In the genomic region with DNA sequence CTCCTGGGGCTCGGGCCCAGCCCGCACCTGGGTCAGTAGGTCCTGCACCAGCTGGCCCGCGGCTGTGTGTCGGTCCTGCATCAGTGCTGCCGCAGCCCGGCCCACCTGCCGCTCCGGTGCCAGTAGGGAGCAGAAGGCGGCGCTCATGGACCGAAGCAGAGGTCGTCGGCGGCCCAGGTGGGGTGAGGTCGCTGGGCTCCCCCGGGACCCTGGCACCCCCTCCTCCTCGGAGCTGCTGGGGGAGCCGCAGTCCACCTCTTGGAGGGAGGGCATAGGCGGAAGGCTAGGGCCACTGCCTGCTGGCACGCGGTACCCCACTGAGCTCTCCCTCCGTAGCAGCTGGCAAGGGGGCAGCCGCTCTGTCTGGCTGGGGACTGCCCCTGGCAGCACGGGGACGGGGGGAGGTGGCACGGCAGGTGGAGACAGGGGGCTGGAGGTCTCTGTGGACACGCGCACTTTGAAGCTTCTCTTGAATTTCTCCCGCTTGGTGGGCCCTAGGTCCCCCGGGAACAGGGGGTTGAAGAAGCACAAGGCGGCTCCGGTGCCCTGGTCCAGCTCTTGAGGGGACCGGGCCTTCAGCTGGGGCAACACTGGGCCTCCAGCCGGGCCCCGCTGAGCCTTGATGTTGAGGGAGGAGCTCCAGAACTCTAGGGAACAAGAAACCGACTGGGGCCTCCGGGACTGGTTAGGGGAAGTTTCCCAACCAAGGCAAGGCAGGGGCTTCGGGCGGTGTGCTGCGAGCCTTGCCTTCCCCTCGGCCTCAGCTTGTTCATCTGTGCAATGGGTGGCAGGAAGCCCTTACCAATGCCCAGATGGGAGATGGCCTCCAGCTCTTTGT, we compare ENCODE assay signal across 6 cellular contexts. TPM values are rescaled to one million over a fixed set of nuclear protein-coding genes. Genes with fewer than 3 reads are reported as not detected.
DNase-seq lines count a peak whose midpoint lies in the region; ATAC-seq and TF ChIP-seq lines count a peak whose summit lies in the region.

No MANE protein-coding gene starts in this region.

- H3K4ac ChIP-seq in mesenchymal stem cell (ENCODE audit: low read depth in 1 of 2, low read length in 2 of 2) = peak overlapping the region; percentile 90 to 94

- peak overlapping the region; percentile 68 for H3K4me2 ChIP-seq in mesenchymal stem cell (ENCODE audit: low read length, poor library complexity, severe bottlenecking)

- peaks cover 12% of the 10 kb centered on the region for H3K4me1 Mint-ChIP-seq in activated T-helper 17 cell treated with anti-CD3 and anti-CD28 coated beads, Interleukin-2, amount 50 U/mL, for 72 hours

- peaks cover 26% of the 10 kb centered on the region for H3K36me3 Mint-ChIP-seq in activated T-helper 17 cell treated with anti-CD3 and anti-CD28 coated beads, Interleukin-2, amount 50 U/mL, for 72 hours (ENCODE audit: low read depth)

- no peak for TF ChIP-seq CTCF in GM20000 (IDR thresholded peaks at IDR 0.05; ENCODE audit: extremely low read depth, missing control alignments)

- H2BK120ac ChIP-seq in mesenchymal stem cell (ENCODE audit: low read depth, low read length) = peak overlapping the region; percentile 78

- no peak overlapping the region for H3K23ac ChIP-seq in mesenchymal stem cell (ENCODE audit: low read length in 2 of 2)

- no peak for ATAC-seq in activated T-helper 17 cell treated with anti-CD3 and anti-CD28 coated beads, Interleukin-2, amount 50 U/mL, for 72 hours (replicated peaks)
- ATAC-seq in HG03469 (IDR thresholded peaks at IDR 0.05; ENCODE audit: unreplicated experiment) (no peak), GM21786 (IDR thresholded peaks at IDR 0.05; ENCODE audit: unreplicated experiment) (no peak)

- H3K18ac ChIP-seq in mesenchymal stem cell (ENCODE audit: low read depth in 1 of 2, low read length in 2 of 2) = peak overlapping the region; percentile 97 to 99

- H3K36me3 ChIP-seq in mesenchymal stem cell (ENCODE audit: control insufficient read depth in 1 of 2, insufficient read depth in 2 of 2, low read depth in 1 of 2, low read length in 2 of 2) = peaks cover 52 to 69% of the 10 kb centered on the region in 2 experiments

- peak; percentile 62 for DNase-seq in GM20000 (ENCODE audit: low spot score)
- DNase-seq in mesenchymal stem cell = peak; percentile 42
- DNase-seq in NCI-H526 (lab: John Stamatoyannopoulos, UW) = no peak

- peak overlapping the region in 1 of 2 experiments; percentile 26 for H2BK12ac ChIP-seq in mesenchymal stem cell (ENCODE audit: low read length in 2 of 2)

- WGBS in mesenchymal stem cell = 81% methylated on average over 42 of the region's 42 CpGs

- peak overlapping the region; percentile 71 for H2BK15ac ChIP-seq in mesenchymal stem cell (ENCODE audit: low read depth, poor library complexity, severe bottlenecking)

- no peaks in the 10 kb centered on the region for H3K9me3 Mint-ChIP-seq in activated T-helper 17 cell treated with anti-CD3 and anti-CD28 coated beads, Interleukin-2, amount 50 U/mL, for 72 hours

- H3K4me1 ChIP-seq in mesenchymal stem cell (ENCODE audit: control insufficient read depth, insufficient read depth, low read depth, low read length) = peaks cover 68% of the 10 kb centered on the region

- peak overlapping the region; percentile 62 for H3K27ac Mint-ChIP-seq in activated T-helper 17 cell treated with anti-CD3 and anti-CD28 coated beads, Interleukin-2, amount 50 U/mL, for 72 hours

- H3K27me3 ChIP-seq in mesenchymal stem cell (ENCODE audit: control insufficient read depth in 1 of 2, insufficient read depth in 1 of 2, low read length in 2 of 2) = no peaks in the 10 kb centered on the region

- no peaks in the 10 kb centered on the region for H3K9me3 ChIP-seq in mesenchymal stem cell (ENCODE audit: control insufficient read depth, low read length)

- H2AFZ ChIP-seq in mesenchymal stem cell (ENCODE audit: low read depth, low read length) = no peak overlapping the region

- H3K79me1 ChIP-seq in mesenchymal stem cell (replicated peaks; ENCODE audit: low read length, poor library complexity, severe bottlenecking) = peaks cover 22% of the 10 kb centered on the region

- H4K8ac ChIP-seq in mesenchymal stem cell (ENCODE audit: low read length) = peak overlapping the region; percentile 73

- H3K27me3 Mint-ChIP-seq in activated T-helper 17 cell treated with anti-CD3 and anti-CD28 coated beads, Interleukin-2, amount 50 U/mL, for 72 hours = no peaks in the 10 kb centered on the region

- H3K4me3 Mint-ChIP-seq in activated T-helper 17 cell treated with anti-CD3 and anti-CD28 coated beads, Interleukin-2, amount 50 U/mL, for 72 hours = peak overlapping the region; percentile 39

- peak overlapping the region; percentile 68 to 85 for H3K4me3 ChIP-seq in mesenchymal stem cell (ENCODE audit: insufficient read depth in 1 of 2, low read depth in 1 of 2, low read length in 2 of 2)

- H4K91ac ChIP-seq in mesenchymal stem cell (ENCODE audit: low read length) = peak overlapping the region; percentile 99

- H3K9ac ChIP-seq in mesenchymal stem cell (ENCODE audit: low read length) = peak overlapping the region; percentile 99

- H2BK5ac ChIP-seq in mesenchymal stem cell (ENCODE audit: low read depth, low read length, poor library complexity, severe bottlenecking) = no peak overlapping the region

- peak overlapping the region; percentile 97 for H3K27ac ChIP-seq in mesenchymal stem cell (ENCODE audit: low read length, poor library complexity, severe bottlenecking)

- H2AK5ac ChIP-seq in mesenchymal stem cell (ENCODE audit: low read length, severe bottlenecking) = peak overlapping the region; percentile 29

- peak overlapping the region in 1 of 2 experiments; percentile 84 for H3K14ac ChIP-seq in mesenchymal stem cell (ENCODE audit: low read length in 2 of 2)

RNA-seq across cellular contexts. Expression of a gene that starts 1.4 kb away (rescaled TPM):
- 1 to 10 TPM; 1.6 to 3.4 TPM for total RNA-seq in activated T-helper 17 cell treated with anti-CD3 and anti-CD28 coated beads, Interleukin-2, amount 50 U/mL, for 72 hours
- polyA plus RNA-seq in mesenchymal stem cell (2013, experiment 1 of 2) = 29.1 TPM
- polyA plus RNA-seq in mesenchymal stem cell (2013, experiment 2 of 2) = 26.9 TPM

RNA-seq across cellular contexts. Expression of a gene that starts 10.1 kb away (rescaled TPM):
- 10 to 100 TPM; 21.6 to 41.7 TPM for total RNA-seq in activated T-helper 17 cell treated with anti-CD3 and anti-CD28 coated beads, Interleukin-2, amount 50 U/mL, for 72 hours
- polyA plus RNA-seq in mesenchymal stem cell (2013, experiment 1 of 2) = 37.1 TPM
- polyA plus RNA-seq in mesenchymal stem cell (2013, experiment 2 of 2) = 35.4 TPM

RNA-seq across cellular contexts. Expression of a gene that starts 12.6 kb away (rescaled TPM):
- 10 to 100 TPM in 1 of 2 donors, 1 to 10 TPM in 1; 7.7 to 12.9 TPM for total RNA-seq in activated T-helper 17 cell treated with anti-CD3 and anti-CD28 coated beads, Interleukin-2, amount 50 U/mL, for 72 hours
- 31.2 TPM for polyA plus RNA-seq in mesenchymal stem cell (2013, experiment 1 of 2)
- polyA plus RNA-seq in mesenchymal stem cell (2013, experiment 2 of 2) = 31.7 TPM

RNA-seq across cellular contexts. Expression of a gene that starts 18.0 kb away (rescaled TPM):
- total RNA-seq in activated T-helper 17 cell treated with anti-CD3 and anti-CD28 coated beads, Interleukin-2, amount 50 U/mL, for 72 hours = not detected
- 318 TPM for polyA plus RNA-seq in mesenchymal stem cell (2013, experiment 1 of 2)
- polyA plus RNA-seq in mesenchymal stem cell (2013, experiment 2 of 2) = 313 TPM

RNA-seq across cellular contexts. Expression of a gene that starts 36.7 kb away (rescaled TPM):
- 1 to 10 TPM; 7.6 to 9.1 TPM for total RNA-seq in activated T-helper 17 cell treated with anti-CD3 and anti-CD28 coated beads, Interleukin-2, amount 50 U/mL, for 72 hours
- 14.6 TPM for polyA plus RNA-seq in mesenchymal stem cell (2013, experiment 1 of 2)
- polyA plus RNA-seq in mesenchymal stem cell (2013, experiment 2 of 2) = 14.5 TPM

Comparison
In these comparisons a context has a peak if more than half of its experiments do, and no peak if none do; other contexts are left out.
1. DNase-seq: peak in GM20000 (single experiment) and mesenchymal stem cell (single experiment); none in NCI-H526 (0 of 2).